17 cellular contexts compared by ENCODE assay signal in the genomic region with DNA sequence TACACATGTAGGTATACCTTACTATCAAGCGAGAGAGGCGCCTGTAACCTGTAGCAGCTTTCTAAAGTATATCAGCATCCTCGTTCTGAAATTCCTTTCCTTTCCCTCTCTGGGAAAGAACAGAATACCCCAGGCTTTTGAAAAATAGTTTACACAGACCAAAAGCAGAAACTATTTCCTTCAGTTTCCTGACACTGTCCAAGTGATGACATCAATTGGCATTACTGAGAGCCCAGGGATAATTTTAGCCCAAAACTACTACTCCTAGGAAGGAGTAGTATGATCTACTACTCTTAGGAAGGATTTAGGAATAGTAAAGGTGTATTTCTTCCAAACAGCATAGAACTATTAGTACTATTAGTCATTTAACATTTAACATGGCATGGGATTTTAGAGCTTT. TPM values are rescaled to one million over a fixed set of nuclear protein-coding genes. Genes with fewer than 3 reads are reported as not detected.
A peak's percentile ranks its signal among the peaks of the same experiment; 100 is the strongest.
DNase-seq lines count a peak whose midpoint lies in the region; ATAC-seq and TF ChIP-seq lines count a peak whose summit lies in the region.
"Had no signal": no experiment of that assay in that cellular context is flagged by ENCODE, and none has a peak within 500 bp of the region (broad histone marks: within the 10 kb centered on the region; RNA-seq: fewer than 3 reads in every experiment).

No MANE protein-coding gene starts in this region.

- peak overlapping the region; percentile 56 for H3K27ac ChIP-seq in ascending aorta
- peak overlapping the region in 3 of 4 donors; percentile 52 to 62 (median 59) for H3K27ac ChIP-seq in gastroesophageal sphincter
- H3K27ac ChIP-seq in right cardiac atrium (ENCODE audit: low read length), result no peak overlapping the region
- H3K27ac ChIP-seq in thoracic aorta, result peak overlapping the region; percentile 8 to 28
- no peak overlapping the region for H3K27ac ChIP-seq in foreskin keratinocyte
- H3K27ac ChIP-seq: A549 had no signal

- TF ChIP-seq POLR2A in gastroesophageal sphincter (IDR thresholded peaks at IDR 0.05), result no peak

- H3K27me3 ChIP-seq in ascending aorta (no peaks in the 10 kb centered on the region), gastroesophageal sphincter (no peaks in the 10 kb centered on the region), right cardiac atrium (ENCODE audit: control insufficient read depth, insufficient read depth) (no peaks in the 10 kb centered on the region), thoracic aorta (replicated peaks; ENCODE audit: insufficient read depth) (no peaks in the 10 kb centered on the region), foreskin keratinocyte (no peaks in the 10 kb centered on the region)

- TF ChIP-seq CTCF in ascending aorta (IDR thresholded peaks at IDR 0.05) (no peak), gastroesophageal sphincter (IDR thresholded peaks at IDR 0.05) (no peak), thoracic aorta (IDR thresholded peaks at IDR 0.05) (no peak), foreskin keratinocyte (conservative IDR thresholded peaks at IDR 0.05) (no peak)

- no peaks in the 10 kb centered on the region for H3K4me1 ChIP-seq in ascending aorta
- H3K4me1 ChIP-seq in gastroesophageal sphincter, result peaks cover 0 to 48% (median 0%) of the 10 kb centered on the region in 3 donors
- peaks cover 2% of the 10 kb centered on the region for H3K4me1 ChIP-seq in right cardiac atrium (ENCODE audit: control insufficient read depth, insufficient read depth, low read length)
- peaks cover 3 to 28% of the 10 kb centered on the region in 2 donors for H3K4me1 ChIP-seq in thoracic aorta (ENCODE audit: control insufficient read depth in 1 of 2, low read depth in 2 of 2)
- no peaks in the 10 kb centered on the region for H3K4me1 ChIP-seq in foreskin keratinocyte

- DNase-seq in ascending aorta (ENCODE audit: low spot score in 2 of 2), result no peak
- no peak for DNase-seq in right cardiac atrium
- DNase-seq in thoracic aorta (ENCODE audit: low spot score), result no peak
- DNase-seq in NCI-H1694 (lab: John Stamatoyannopoulos, UW), result no peak
- no peak for DNase-seq in activated naive CD4-positive, alpha-beta T cell treated with anti-CD3 and anti-CD28 coated beads, Interleukin-2, amount 50 U/mL, for 16 hours
- DNase-seq in foreskin keratinocyte, result no peak
- DNase-seq: C1 segment of cervical spinal cord, DMS 273 treated with DMSO at 0.1 percent for 48 hours, GOT3, NCI-H1105 treated with DMSO at 0.1 percent for 48 hours, NCI-H187 treated with DMSO at 0.1 percent for 48 hours, NCI-H345, NCI-H526 had no signal

- 54 to 70% methylated on average over 3 of the region's 3 CpGs for WGBS in gastroesophageal sphincter (ENCODE audit: low coverage in 1 of 2), 2 donors
- 47% methylated on average over 3 of the region's 3 CpGs for WGBS in right cardiac atrium

- intact Hi-C loops in ascending aorta (cut with DNase I) (no loop called here), right cardiac atrium (cut with DNase I) (loop anchor here in 1 of 4 donors (10.0 kb wide), 1 partner anchor 77 kb away; the partner anchor contains the start of gene BET1)

- no peak for TF ChIP-seq EP300 in gastroesophageal sphincter (IDR thresholded peaks at IDR 0.05)

- H3K36me3 ChIP-seq in ascending aorta (no peaks in the 10 kb centered on the region), gastroesophageal sphincter (peaks cover 0 to 9% of the 10 kb centered on the region in 2 donors), thoracic aorta (no peaks in the 10 kb centered on the region)

- H3K9me3 ChIP-seq in ascending aorta (no peaks in the 10 kb centered on the region), gastroesophageal sphincter (no peaks in the 10 kb centered on the region), right cardiac atrium (ENCODE audit: control insufficient read depth, low read length) (no peaks in the 10 kb centered on the region), thoracic aorta (no peaks in the 10 kb centered on the region)
- H3K9me3 ChIP-seq: A549 had no signal

- H3K4me3 ChIP-seq in ascending aorta (no peak overlapping the region), gastroesophageal sphincter (no peak overlapping the region), right cardiac atrium (ENCODE audit: low read length) (no peak overlapping the region), thoracic aorta (no peak overlapping the region)
- H3K4me3 ChIP-seq: A549 had no signal

- ATAC-seq in gastroesophageal sphincter (peak; percentile 46), right cardiac atrium (peak; percentile 44 to 68), thoracic aorta (ENCODE audit: insufficient number of reproducible peaks, low FRiP score, low read depth) (no peak), foreskin keratinocyte (no peak)
- ATAC-seq: A549 had no signal

RNA-seq across cellular contexts. Expression of gene GNG11, which starts 6.0 kb away (rescaled TPM):
- total RNA-seq in ascending aorta (28.4 TPM), gastroesophageal sphincter (10 to 100 TPM; 14.2 to 36.5 (median 26.1) TPM), right cardiac atrium (10 to 100 TPM; 12.1 to 17.6 (median 15.5) TPM), thoracic aorta (10 to 100 TPM; 11.1 to 12.2 TPM), foreskin keratinocyte (1.7 and 2.4 TPM in 2 replicates)
- polyA plus RNA-seq in right cardiac atrium (43.8 TPM), foreskin keratinocyte (2.3 and 3.1 TPM in 2 replicates)

RNA-seq across cellular contexts. Expression of gene GNGT1, which starts 21.2 kb away (rescaled TPM):
- not detected for total RNA-seq in ascending aorta
- not detected for total RNA-seq in gastroesophageal sphincter
- not detected for total RNA-seq in right cardiac atrium
- not detected for polyA plus RNA-seq in right cardiac atrium
- not detected for total RNA-seq in thoracic aorta
- total RNA-seq in foreskin keratinocyte, result not detected in 2 replicates
- polyA plus RNA-seq in foreskin keratinocyte, result not detected in 2 replicates
- total RNA-seq: Daoy, LHCN-M2 had no signal
- polyA plus RNA-seq: A549 had no signal

RNA-seq across cellular contexts. Expression of gene TFPI2, which starts 37.0 kb away (rescaled TPM):
- total RNA-seq in ascending aorta (not detected), gastroesophageal sphincter (10 to 100 TPM in 1 of 4 donors, 1 to 10 TPM in 2, under 1 TPM in 1; 0.85 to 40.1 (median 5.6) TPM), right cardiac atrium (1 to 10 TPM; 1.6 to 5.1 (median 2.9) TPM), thoracic aorta (10 to 100 TPM; 19.8 to 23.7 TPM), foreskin keratinocyte (21.8 and 67.5 TPM in 2 replicates)
- polyA plus RNA-seq in right cardiac atrium (6.5 TPM), foreskin keratinocyte (19.3 and 71.3 TPM in 2 replicates)

Comparison
In these comparisons a context has a peak if more than half of its experiments do, and no peak if none do; other contexts are left out.
1. H3K27ac ChIP-seq: peak in ascending aorta (2 of 2), gastroesophageal sphincter (3 of 4) and thoracic aorta (2 of 2); none in right cardiac atrium (single experiment) and foreskin keratinocyte (single experiment).
2. ATAC-seq: peak in gastroesophageal sphincter (single experiment) and right cardiac atrium (2 of 2); none in thoracic aorta (single experiment) and foreskin keratinocyte (single experiment).